25 cellular contexts compared by ENCODE assay signal in the genomic region with DNA sequence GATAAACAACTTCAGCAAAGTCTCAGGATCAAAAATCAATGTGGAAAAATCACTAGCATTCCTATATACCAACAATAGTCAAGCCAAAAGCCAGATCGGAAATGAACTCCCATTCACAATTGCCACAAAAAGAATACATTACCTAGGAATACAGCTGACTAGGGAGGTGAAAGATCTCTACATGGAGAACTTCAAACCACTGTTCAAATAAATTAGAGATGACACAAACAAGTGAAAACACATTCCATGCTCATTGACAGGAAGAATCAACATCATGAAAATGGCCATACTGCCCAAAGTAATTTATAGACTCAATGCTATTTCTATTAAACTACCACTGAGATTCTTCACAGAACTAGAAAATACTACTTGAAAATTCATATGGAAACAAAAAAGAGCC.
"Had no signal": no experiment of that assay in that cellular context is flagged by ENCODE, and none has a peak within 500 bp of the region (broad histone marks: within the 10 kb centered on the region; RNA-seq: fewer than 3 reads in every experiment).

No MANE protein-coding gene starts in this region.

- DNase-seq: colonic mucosa; cortex of kidney; effector CD8-positive, alpha-beta T cell; effector memory CD8-positive, alpha-beta T cell; endodermal cell; erythroblast; esophagus squamous epithelium; foreskin fibroblast; foreskin melanocyte; gastrocnemius medialis; glutamatergic neuron; head of caudate nucleus; heart right ventricle; hippocampal formation; left cardiac atrium; left lung; left ventricle myocardium superior; lower lobe of right lung; mesenchymal stem cell; mucosa of descending colon had no signal

- FAIRE-seq: endometrium, islet of Langerhans, keratinocyte had no signal

- H3K27ac ChIP-seq: colonic mucosa, epithelial cell of prostate, esophagus squamous epithelium, gastrocnemius medialis, heart right ventricle, left lung, lower lobe of right lung had no signal

- H3K4me1 ChIP-seq: colonic mucosa, gastrocnemius medialis had no signal

- H3K36me3 ChIP-seq: colonic mucosa, gastrocnemius medialis, left lung had no signal

- ATAC-seq: effector memory CD8-positive, alpha-beta T cell; esophagus mucosa; gastrocnemius medialis; heart right ventricle; left cardiac atrium; left lung; left ventricle myocardium superior; lower lobe of right lung; mucosa of descending colon had no signal

- H3K9me3 ChIP-seq: colonic mucosa, esophagus squamous epithelium, gastrocnemius medialis had no signal

- H3K4me3 ChIP-seq: colonic mucosa, esophagus squamous epithelium, gastrocnemius medialis, heart right ventricle, left lung, lower lobe of right lung, mucosa of descending colon had no signal

- H3K27me3 ChIP-seq: colonic mucosa, esophagus squamous epithelium, gastrocnemius medialis, heart right ventricle, left lung had no signal
